10 cellular contexts compared by ENCODE assay signal in the genomic region with DNA sequence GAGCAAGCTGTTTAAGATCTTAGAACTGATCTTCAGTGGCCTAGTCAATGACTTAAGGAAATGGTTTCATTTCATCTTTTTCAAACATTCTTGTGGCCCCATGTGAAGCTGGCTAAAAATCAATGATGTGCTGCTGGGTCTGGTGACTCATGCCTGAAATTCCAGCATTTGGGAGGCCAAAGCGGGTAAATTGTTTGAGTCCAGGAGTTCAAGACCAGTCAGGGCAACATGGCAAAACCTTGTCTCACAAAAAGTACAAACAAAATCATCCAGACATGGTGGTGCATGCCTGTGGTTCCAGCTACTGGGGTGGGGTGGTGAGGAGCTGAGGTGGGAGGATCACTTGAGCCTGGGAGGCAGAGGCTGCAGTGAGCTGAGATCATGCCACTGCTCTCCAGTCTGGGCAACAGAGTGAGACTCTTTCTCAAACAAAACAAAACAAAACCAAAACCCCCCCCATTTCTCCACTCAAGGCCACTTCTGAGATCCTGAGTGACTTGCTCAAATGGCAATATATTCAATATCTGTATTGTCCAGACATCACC. TPM values are rescaled to one million over a fixed set of nuclear protein-coding genes. Genes with fewer than 3 reads are reported as not detected.
DNase-seq lines count a peak whose midpoint lies in the region; ATAC-seq and TF ChIP-seq lines count a peak whose summit lies in the region.
"Had no signal": no experiment of that assay in that cellular context is flagged by ENCODE, and none has a peak within 500 bp of the region (broad histone marks: within the 10 kb centered on the region; RNA-seq: fewer than 3 reads in every experiment).

No MANE protein-coding gene starts in this region.

- H3K23ac ChIP-seq in H9 (ENCODE audit: insufficient read length, low read depth, low read length): no peak overlapping the region

- H2AK5ac ChIP-seq in H9 (ENCODE audit: insufficient read length, low read length): no peak overlapping the region

- H4K20me1 ChIP-seq in H9 (ENCODE audit: control insufficient read depth, insufficient read depth, insufficient read length): no peaks in the 10 kb centered on the region

- H2AFZ ChIP-seq in H9 (ENCODE audit: low read length): no peak overlapping the region

- H3K56ac ChIP-seq in H9 (ENCODE audit: insufficient read length, low read depth, low read length): no peak overlapping the region

- H2BK15ac ChIP-seq in H9 (ENCODE audit: low read depth, low read length): no peak overlapping the region

- peak in 3 of 4 donors; percentile 41 to 63 (median 41) for ATAC-seq in right lobe of liver
- no peak for ATAC-seq in GM21717 (IDR thresholded peaks at IDR 0.05; ENCODE audit: unreplicated experiment)

- no peak overlapping the region for H4K8ac ChIP-seq in H9 (replicated peaks; ENCODE audit: insufficient read length, low read depth, low read length)

- H3K9me3 ChIP-seq in right lobe of liver: no peaks in the 10 kb centered on the region
- H3K9me3 ChIP-seq in H9 (ENCODE audit: control insufficient read depth, low read depth, low read length): no peaks in the 10 kb centered on the region

- no peaks in the 10 kb centered on the region for H3K27me3 ChIP-seq in right lobe of liver
- H3K27me3 ChIP-seq in H9 (ENCODE audit: insufficient read depth, low read length): no peaks in the 10 kb centered on the region

- H3K79me2 ChIP-seq in H9 (ENCODE audit: insufficient read depth, low read length): no peaks in the 10 kb centered on the region

- peaks cover 0 to 53% (median 17%) of the 10 kb centered on the region in 4 donors for H3K4me1 ChIP-seq in right lobe of liver
- H3K4me1 ChIP-seq in H9 (ENCODE audit: insufficient read depth, low read length): no peaks in the 10 kb centered on the region

- no peaks in the 10 kb centered on the region for H3K36me3 ChIP-seq in right lobe of liver

- H3K4me3 Mint-ChIP-seq in type B pancreatic cell: no peak overlapping the region
- no peak overlapping the region for H3K4me3 Mint-ChIP-seq in H9

- WGBS in right lobe of liver (ENCODE audit: insufficient coverage, low coverage, low lambda C conversion rate, missing lambda C conversion rate): 16% methylated on average over 1 of the region's 1 CpG
- WGBS in H9 (ENCODE audit: extremely low coverage, insufficient read length, low lambda C conversion rate): no CpG with 5 or more reads among the region's 1 CpG

- H3K9ac ChIP-seq in H9 (ENCODE audit: extremely low read depth, insufficient read length, low read length): no peak overlapping the region

- H2BK20ac ChIP-seq in H9 (ENCODE audit: low read depth, low read length, poor library complexity, severe bottlenecking): no peak overlapping the region

- no peak overlapping the region for H2BK5ac ChIP-seq in H9 (ENCODE audit: insufficient read length, low read length)

- H3K79me1 ChIP-seq in H9 (ENCODE audit: insufficient read depth, low read depth, low read length, poor library complexity, severe bottlenecking): no peaks in the 10 kb centered on the region

- peak overlapping the region; percentile 36 for H3K27ac Mint-ChIP-seq in type B pancreatic cell
- no peak overlapping the region for H3K27ac Mint-ChIP-seq in H9

- no peak overlapping the region for H3K14ac ChIP-seq in H9 (ENCODE audit: insufficient read depth, low read length)

- no peak overlapping the region for H2BK120ac ChIP-seq in H9 (ENCODE audit: low read depth, low read length, poor library complexity, severe bottlenecking)

- H3K27ac ChIP-seq in right lobe of liver (peak overlapping the region; percentile 43 to 62 (median 53)), H9 (ENCODE audit: insufficient read length, low read depth, low read length) (no peak overlapping the region)
- H3K27ac ChIP-seq: 22Rv1 had no signal

- intact Hi-C loops in right lobe of liver (cut with DNase I): no loop called here

- H3K4ac ChIP-seq in H9 (ENCODE audit: low read depth, low read length): no peak overlapping the region

- no peak for TF ChIP-seq POLR2A in right lobe of liver (IDR thresholded peaks at IDR 0.05)

- H3K4me2 ChIP-seq in H9 (ENCODE audit: insufficient read depth, insufficient read length, low read length): no peak overlapping the region

- TF ChIP-seq CTCF in right lobe of liver (IDR thresholded peaks at IDR 0.05) (no peak), type B pancreatic cell (conservative IDR thresholded peaks at IDR 0.05) (no peak), H9 (conservative IDR thresholded peaks at IDR 0.05) (no peak)

- H3T11ph ChIP-seq in H9 (ENCODE audit: low read length): no peak overlapping the region

- H3K4me3 ChIP-seq in right lobe of liver: no peak overlapping the region

- H3K9me3 Mint-ChIP-seq in type B pancreatic cell (no peaks in the 10 kb centered on the region), H9 (no peaks in the 10 kb centered on the region)

- no peaks in the 10 kb centered on the region for H3K23me2 ChIP-seq in H9 (ENCODE audit: insufficient read length, low read depth, low read length, poor library complexity, severe bottlenecking)

- no peak overlapping the region for H3K18ac ChIP-seq in H9 (ENCODE audit: insufficient read length, low read depth, low read length)

- H4K5ac ChIP-seq in H9 (ENCODE audit: insufficient read length, low read depth, low read length): no peak overlapping the region

- H4K91ac ChIP-seq in H9 (ENCODE audit: insufficient read length, low read depth, low read length): no peak overlapping the region

- no peak overlapping the region for H2BK12ac ChIP-seq in H9 (ENCODE audit: insufficient read length, low read depth, low read length)

- H3K27me3 Mint-ChIP-seq in type B pancreatic cell (peaks cover 6% of the 10 kb centered on the region), H9 (ENCODE audit: low read depth) (peaks cover 2% of the 10 kb centered on the region)

- DNase-seq in NOMO-1 treated with DMSO at 0.1 percent for 48 hours (lab: John Stamatoyannopoulos, UW; ENCODE audit: unreplicated experiment): peak; percentile 36
- no peak for DNase-seq in NOMO-1 treated with dmso at 0.1 percent for 144 hours (lab: John Stamatoyannopoulos, UW; ENCODE audit: unreplicated experiment)
- peak; percentile 97 for DNase-seq in astrocyte of the hippocampus (ENCODE audit: low read depth, low spot score)
- DNase-seq in right lobe of liver: no peak
- DNase-seq in type B pancreatic cell (ENCODE audit: extremely low spot score, unreplicated experiment): no peak
- DNase-seq in H9: no peak
- DNase-seq in LoVo (ENCODE audit: low spot score): no peak

- H3K36me3 Mint-ChIP-seq in type B pancreatic cell (no peaks in the 10 kb centered on the region), H9 (ENCODE audit: insufficient read depth in 1 of 3, low read depth in 3 of 3) (no peaks in the 10 kb centered on the region)

- H3K4me1 Mint-ChIP-seq in type B pancreatic cell (ENCODE audit: unreplicated experiment) (peaks cover 49% of the 10 kb centered on the region), H9 (peaks cover 26 to 37% of the 10 kb centered on the region in 2 experiments)

RNA-seq across cellular contexts. Expression of gene COL1A1, which starts 17.4 kb away (rescaled TPM):
- 100 to 1,000 TPM in 1 of 6 experiments, 10 to 100 TPM in 4, 1 to 10 TPM in 1; 9.3 to 109 (median 34.7) TPM for total RNA-seq in right lobe of liver
- 31.0 and 201 TPM in 2 replicates for total RNA-seq in type B pancreatic cell (ENCODE audit: low replicate concordance)
- 104 and 112 TPM in 2 replicates for total RNA-seq in H9 (2021)

RNA-seq across cellular contexts. Expression of gene SGCA, which starts 53.0 kb away (rescaled TPM):
- total RNA-seq in right lobe of liver (1 to 10 TPM in 4 of 6 experiments, under 1 TPM in 2; 0.48 to 2.8 (median 1.6) TPM), type B pancreatic cell (ENCODE audit: low replicate concordance) (0.72 TPM in 1 of 2 replicates, not detected in the other), H9 (2021) (0.24 TPM in 1 of 2 replicates, not detected in the other)
- total RNA-seq: T-helper 2 cell treated with Interferon-gamma antibody and Interleukin-4, amounts not matched to agents 100 ng/mL and 5 ng/mL, for 36 hours had no signal

RNA-seq across cellular contexts. Expression of gene TMEM92, which starts 55.4 kb away (rescaled TPM):
- 10 to 100 TPM in 1 of 6 experiments, 1 to 10 TPM in 5; 1.5 to 20.0 (median 8.7) TPM for total RNA-seq in right lobe of liver
- total RNA-seq in type B pancreatic cell (ENCODE audit: low replicate concordance): 1.6 and 1.8 TPM in 2 replicates
- 10.9 and 11.2 TPM in 2 replicates for total RNA-seq in H9 (2021)

Comparison
In these comparisons a context has a peak if more than half of its experiments do, and no peak if none do; other contexts are left out.
1. DNase-seq: peak in NOMO-1 treated with DMSO at 0.1 percent for 48 hours (single experiment) and astrocyte of the hippocampus (single experiment); none in NOMO-1 treated with dmso at 0.1 percent for 144 hours (single experiment), right lobe of liver (0 of 3), type B pancreatic cell (single experiment), H9 (single experiment) and LoVo (single experiment).